1 cellular context compared by ENCODE assay signal in the genomic region with DNA sequence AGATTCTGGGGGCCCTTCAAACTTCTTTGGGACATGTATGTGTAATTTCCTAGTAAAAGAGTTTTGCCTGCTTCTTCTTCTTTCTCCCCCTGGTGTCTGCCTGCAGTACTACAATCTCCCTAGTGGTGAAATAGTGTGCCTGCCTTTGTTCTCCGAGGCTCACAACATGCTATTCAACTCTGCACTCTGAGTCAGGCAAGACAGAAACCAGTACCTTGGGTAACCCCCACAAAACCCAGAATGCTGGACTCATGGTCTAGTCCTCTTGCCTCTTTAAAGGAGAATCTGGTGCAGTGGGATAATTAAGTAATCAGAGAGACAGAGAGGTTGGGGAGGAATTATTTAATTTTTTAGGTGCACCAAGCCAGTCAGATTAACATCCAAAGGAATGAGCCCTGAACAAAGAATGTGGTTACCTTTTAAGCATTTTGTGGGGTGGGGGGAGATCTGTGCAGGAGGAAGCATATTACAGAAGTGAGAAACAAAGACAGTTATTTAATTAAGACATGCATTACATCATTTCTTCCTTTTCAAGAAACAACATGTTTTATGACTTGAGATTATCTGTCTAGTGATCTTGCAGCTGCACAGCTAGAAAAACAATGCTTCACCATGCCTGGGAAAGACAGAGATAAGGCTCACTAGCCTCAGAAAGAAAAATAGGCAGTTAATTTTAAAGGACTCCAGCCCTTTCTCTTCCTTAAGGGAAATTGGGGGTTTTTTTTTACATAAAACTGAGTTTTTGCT.
A peak's percentile ranks its signal among the peaks of the same experiment; 100 is the strongest.
TF ChIP-seq lines count a peak whose summit lies in the region.

No MANE protein-coding gene starts in this region.

TF ChIP-seq in K562, 482 proteins besides CTCF, POLR2A, EP300 and RAD21 (continued from another document and continues in another):
- TF ChIP-seq, protein P1, sequence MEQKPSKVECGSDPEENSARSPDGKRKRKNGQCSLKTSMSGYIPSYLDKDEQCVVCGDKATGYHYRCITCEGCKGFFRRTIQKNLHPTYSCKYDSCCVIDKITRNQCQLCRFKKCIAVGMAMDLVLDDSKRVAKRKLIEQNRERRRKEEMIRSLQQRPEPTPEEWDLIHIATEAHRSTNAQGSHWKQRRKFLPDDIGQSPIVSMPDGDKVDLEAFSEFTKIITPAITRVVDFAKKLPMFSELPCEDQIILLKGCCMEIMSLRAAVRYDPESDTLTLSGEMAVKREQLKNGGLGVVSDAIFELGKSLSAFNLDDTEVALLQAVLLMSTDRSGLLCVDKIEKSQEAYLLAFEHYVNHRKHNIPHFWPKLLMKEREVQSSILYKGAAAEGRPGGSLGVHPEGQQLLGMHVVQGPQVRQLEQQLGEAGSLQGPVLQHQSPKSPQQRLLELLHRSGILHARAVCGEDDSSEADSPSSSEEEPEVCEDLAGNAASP (IDR thresholded peaks at IDR 0.05) = no peak
- TF ChIP-seq NFE2 (IDR thresholded peaks at IDR 0.05; ENCODE audit: low read depth) = no peak
- no peak for TF ChIP-seq POLR2B (IDR thresholded peaks at IDR 0.05; ENCODE audit: low read depth, partially characterized antibody)
- no peak for TF ChIP-seq ZKSCAN3 (CRISPR knock-in tag; IDR thresholded peaks at IDR 0.05)
- TF ChIP-seq TFE3 (CRISPR knock-in tag; IDR thresholded peaks at IDR 0.05) = no peak
- peak in 1 of 2 experiments; percentile 67; a peak in 2 of 3 replicates for TF ChIP-seq CBX3 (IDR thresholded peaks at IDR 0.05; ENCODE audit: borderline replicate concordance in 1 of 2, low read length in 2 of 2)
- no peak for TF ChIP-seq ZNF232 (CRISPR knock-in tag; IDR thresholded peaks at IDR 0.05)
- no peak for TF ChIP-seq ZC3H4 (CRISPR knock-in tag; IDR thresholded peaks at IDR 0.05; ENCODE audit: borderline replicate concordance)
- TF ChIP-seq, protein P2, sequence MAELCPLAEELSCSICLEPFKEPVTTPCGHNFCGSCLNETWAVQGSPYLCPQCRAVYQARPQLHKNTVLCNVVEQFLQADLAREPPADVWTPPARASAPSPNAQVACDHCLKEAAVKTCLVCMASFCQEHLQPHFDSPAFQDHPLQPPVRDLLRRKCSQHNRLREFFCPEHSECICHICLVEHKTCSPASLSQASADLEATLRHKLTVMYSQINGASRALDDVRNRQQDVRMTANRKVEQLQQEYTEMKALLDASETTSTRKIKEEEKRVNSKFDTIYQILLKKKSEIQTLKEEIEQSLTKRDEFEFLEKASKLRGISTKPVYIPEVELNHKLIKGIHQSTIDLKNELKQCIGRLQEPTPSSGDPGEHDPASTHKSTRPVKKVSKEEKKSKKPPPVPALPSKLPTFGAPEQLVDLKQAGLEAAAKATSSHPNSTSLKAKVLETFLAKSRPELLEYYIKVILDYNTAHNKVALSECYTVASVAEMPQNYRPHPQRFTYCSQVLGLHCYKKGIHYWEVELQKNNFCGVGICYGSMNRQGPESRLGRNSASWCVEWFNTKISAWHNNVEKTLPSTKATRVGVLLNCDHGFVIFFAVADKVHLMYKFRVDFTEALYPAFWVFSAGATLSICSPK (IDR thresholded peaks at IDR 0.05; ENCODE audit: borderline replicate concordance) = no peak
- no peak for TF ChIP-seq CSDE1 (IDR thresholded peaks at IDR 0.05)
- no peak for TF ChIP-seq NCOA1 (IDR thresholded peaks at IDR 0.05; ENCODE audit: low read depth)
- no peak for TF ChIP-seq ZBTB49 (CRISPR knock-in tag; IDR thresholded peaks at IDR 0.05; ENCODE audit: borderline replicate concordance)
- TF ChIP-seq SNRNP70 (optimal IDR thresholded peaks at IDR 0.05; ENCODE audit: low read depth, low read length) = no peak
- peak; percentile 42; the same call in 1 of the 2 replicates for TF ChIP-seq TCF3 (CRISPR knock-in tag; IDR thresholded peaks at IDR 0.05)
- no peak for TF ChIP-seq C11orf30 (IDR thresholded peaks at IDR 0.05; ENCODE audit: low read depth)
- TF ChIP-seq HLTF (IDR thresholded peaks at IDR 0.05) = no peak
- TF ChIP-seq HDAC3 (IDR thresholded peaks at IDR 0.05; ENCODE audit: borderline replicate concordance, partially characterized antibody) = no peak
- TF ChIP-seq ZNF121 (CRISPR knock-in tag; conservative IDR thresholded peaks at IDR 0.05) = no peak
- peak in 1 of 2 experiments; percentile 26; a peak in 1 of 4 replicates for TF ChIP-seq MNT (conservative IDR thresholded peaks at IDR 0.05)
- no peak for TF ChIP-seq TGIF2 (CRISPR knock-in tag; IDR thresholded peaks at IDR 0.05)
- 0 out of 4 replicates have a peak, but pooled peaks of 1 of the 2 experiments have one; percentile 7 for TF ChIP-seq HDAC1 (IDR thresholded peaks at IDR 0.05)
- TF ChIP-seq MYC (IDR thresholded peaks at IDR 0.05; ENCODE audit: low read depth, low read length) = 0 out of 2 replicates have a peak, but pooled peaks have one; percentile 28
- TF ChIP-seq MYC (CRISPR knock-in tag; IDR thresholded peaks at IDR 0.05; ENCODE audit: borderline replicate concordance, low read depth) = no peak
- no peak for TF ChIP-seq NR1H2 (CRISPR knock-in tag; IDR thresholded peaks at IDR 0.05)
- TF ChIP-seq, protein P3, sequence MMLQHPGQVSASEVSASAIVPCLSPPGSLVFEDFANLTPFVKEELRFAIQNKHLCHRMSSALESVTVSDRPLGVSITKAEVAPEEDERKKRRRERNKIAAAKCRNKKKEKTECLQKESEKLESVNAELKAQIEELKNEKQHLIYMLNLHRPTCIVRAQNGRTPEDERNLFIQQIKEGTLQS (IDR thresholded peaks at IDR 0.05) = peak; percentile 79
- TF ChIP-seq, protein P3 (CRISPR knock-in tag; conservative IDR thresholded peaks at IDR 0.05) = no peak
- TF ChIP-seq HNRNPK (IDR thresholded peaks at IDR 0.05; ENCODE audit: low read depth, low read length, poor library complexity, severe bottlenecking) = no peak
- TF ChIP-seq ZNF354B (CRISPR knock-in tag; IDR thresholded peaks at IDR 0.05) = no peak
- no peak for TF ChIP-seq NFYB (IDR thresholded peaks at IDR 0.05; ENCODE audit: extremely low read depth, insufficient read length)
- TF ChIP-seq HCFC1 (IDR thresholded peaks at IDR 0.05; ENCODE audit: low read depth, low read length) = no peak
- TF ChIP-seq, protein P4, sequence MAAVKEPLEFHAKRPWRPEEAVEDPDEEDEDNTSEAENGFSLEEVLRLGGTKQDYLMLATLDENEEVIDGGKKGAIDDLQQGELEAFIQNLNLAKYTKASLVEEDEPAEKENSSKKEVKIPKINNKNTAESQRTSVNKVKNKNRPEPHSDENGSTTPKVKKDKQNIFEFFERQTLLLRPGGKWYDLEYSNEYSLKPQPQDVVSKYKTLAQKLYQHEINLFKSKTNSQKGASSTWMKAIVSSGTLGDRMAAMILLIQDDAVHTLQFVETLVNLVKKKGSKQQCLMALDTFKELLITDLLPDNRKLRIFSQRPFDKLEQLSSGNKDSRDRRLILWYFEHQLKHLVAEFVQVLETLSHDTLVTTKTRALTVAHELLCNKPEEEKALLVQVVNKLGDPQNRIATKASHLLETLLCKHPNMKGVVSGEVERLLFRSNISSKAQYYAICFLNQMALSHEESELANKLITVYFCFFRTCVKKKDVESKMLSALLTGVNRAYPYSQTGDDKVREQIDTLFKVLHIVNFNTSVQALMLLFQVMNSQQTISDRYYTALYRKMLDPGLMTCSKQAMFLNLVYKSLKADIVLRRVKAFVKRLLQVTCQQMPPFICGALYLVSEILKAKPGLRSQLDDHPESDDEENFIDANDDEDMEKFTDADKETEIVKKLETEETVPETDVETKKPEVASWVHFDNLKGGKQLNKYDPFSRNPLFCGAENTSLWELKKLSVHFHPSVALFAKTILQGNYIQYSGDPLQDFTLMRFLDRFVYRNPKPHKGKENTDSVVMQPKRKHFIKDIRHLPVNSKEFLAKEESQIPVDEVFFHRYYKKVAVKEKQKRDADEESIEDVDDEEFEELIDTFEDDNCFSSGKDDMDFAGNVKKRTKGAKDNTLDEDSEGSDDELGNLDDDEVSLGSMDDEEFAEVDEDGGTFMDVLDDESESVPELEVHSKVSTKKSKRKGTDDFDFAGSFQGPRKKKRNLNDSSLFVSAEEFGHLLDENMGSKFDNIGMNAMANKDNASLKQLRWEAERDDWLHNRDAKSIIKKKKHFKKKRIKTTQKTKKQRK (IDR thresholded peaks at IDR 0.05; ENCODE audit: borderline replicate concordance, low read depth, low read length) = no peak
- TF ChIP-seq MTA1 (IDR thresholded peaks at IDR 0.05; ENCODE audit: borderline replicate concordance) = no peak
- TF ChIP-seq KLF1 (tag; IDR thresholded peaks at IDR 0.05) = no peak
- TF ChIP-seq IRF2 (CRISPR knock-in tag; IDR thresholded peaks at IDR 0.05) = no peak
- no peak for TF ChIP-seq MAFK (IDR thresholded peaks at IDR 0.05; ENCODE audit: low read length)
- no peak for TF ChIP-seq DNMT1 (IDR thresholded peaks at IDR 0.05)
- peak; percentile 86 for TF ChIP-seq ATF7 (IDR thresholded peaks at IDR 0.05)
- peak; percentile 54 for TF ChIP-seq SMARCE1 (IDR thresholded peaks at IDR 0.05)
- no peak for TF ChIP-seq BRF1 (IDR thresholded peaks at IDR 0.05; ENCODE audit: borderline replicate concordance, extremely low read depth, insufficient read length)
- no peak for TF ChIP-seq SRSF7 (optimal IDR thresholded peaks at IDR 0.05; ENCODE audit: low read depth, low read length)
- TF ChIP-seq NKRF (IDR thresholded peaks at IDR 0.05; ENCODE audit: borderline replicate concordance) = no peak
- TF ChIP-seq BCOR (IDR thresholded peaks at IDR 0.05) = no peak
- TF ChIP-seq PRMT5 (CRISPR knock-in tag; IDR thresholded peaks at IDR 0.05) = no peak
- TF ChIP-seq, protein P5, sequence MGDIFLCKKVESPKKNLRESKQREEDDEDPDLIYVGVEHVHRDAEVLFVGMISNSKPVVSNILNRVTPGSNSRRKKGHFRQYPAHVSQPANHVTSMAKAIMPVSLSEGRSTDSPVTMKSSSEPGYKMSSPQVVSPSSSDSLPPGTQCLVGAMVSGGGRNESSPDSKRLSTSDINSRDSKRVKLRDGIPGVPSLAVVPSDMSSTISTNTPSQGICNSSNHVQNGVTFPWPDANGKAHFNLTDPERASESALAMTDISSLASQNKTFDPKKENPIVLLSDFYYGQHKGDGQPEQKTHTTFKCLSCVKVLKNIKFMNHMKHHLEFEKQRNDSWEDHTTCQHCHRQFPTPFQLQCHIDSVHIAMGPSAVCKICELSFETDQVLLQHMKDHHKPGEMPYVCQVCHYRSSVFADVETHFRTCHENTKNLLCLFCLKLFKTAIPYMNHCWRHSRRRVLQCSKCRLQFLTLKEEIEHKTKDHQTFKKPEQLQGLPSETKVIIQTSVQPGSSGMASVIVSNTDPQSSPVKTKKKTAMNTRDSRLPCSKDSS (IDR thresholded peaks at IDR 0.05; ENCODE audit: low read depth, partially characterized antibody) = no peak
